In the genomic region with DNA sequence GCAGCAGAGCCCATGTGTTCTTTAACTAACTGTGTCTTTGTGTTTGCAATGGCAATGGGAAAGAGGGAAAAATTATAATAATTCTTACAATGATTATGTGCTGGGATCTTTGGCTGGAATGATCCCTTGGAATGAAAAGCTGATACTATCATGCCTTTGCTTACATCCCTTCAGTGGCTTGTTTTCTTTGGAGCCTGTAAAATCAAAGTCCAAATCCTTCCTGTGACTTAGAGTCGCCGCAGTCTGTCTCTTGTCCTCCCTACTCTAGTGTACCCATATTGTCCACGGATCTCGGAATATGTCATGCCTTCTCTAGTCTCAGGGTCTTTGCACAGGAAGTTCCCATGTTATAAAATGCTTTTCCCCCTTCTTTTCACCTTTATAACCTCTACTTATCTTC, we compare ENCODE assay signal across 2 cellular contexts.
A peak's percentile ranks its signal among the peaks of the same experiment; 100 is the strongest.
TF ChIP-seq lines count a peak whose summit lies in the region.

No MANE protein-coding gene starts in this region.

TF ChIP-seq in liver, 16 proteins besides CTCF, POLR2A, EP300 and RAD21 (continued from another document):
- TF ChIP-seq ZBTB33 (IDR thresholded peaks at IDR 0.05) (no peak), REST (IDR thresholded peaks at IDR 0.05) (no peak), GABPA (IDR thresholded peaks at IDR 0.05 in 1 of 2, conservative IDR thresholded peaks at IDR 0.05 in 1 of 2) (no peak), FOXA1 (IDR thresholded peaks at IDR 0.05) (no peak), TAF1 (conservative IDR thresholded peaks at IDR 0.05) (no peak), NR2F2 (IDR thresholded peaks at IDR 0.05) (no peak), HNF4G (IDR thresholded peaks at IDR 0.05) (peak; percentile 33), HNF4A (conservative IDR thresholded peaks at IDR 0.05) (peak; percentile 24 to 61), EGR1 (IDR thresholded peaks at IDR 0.05; ENCODE audit: low read depth in 2 of 2) (no peak), ATF3 (IDR thresholded peaks at IDR 0.05) (no peak)

TF ChIP-seq in HepG2, 621 proteins besides CTCF, POLR2A, EP300 and RAD21 (continued from another document):
- TF ChIP-seq, protein P1, sequence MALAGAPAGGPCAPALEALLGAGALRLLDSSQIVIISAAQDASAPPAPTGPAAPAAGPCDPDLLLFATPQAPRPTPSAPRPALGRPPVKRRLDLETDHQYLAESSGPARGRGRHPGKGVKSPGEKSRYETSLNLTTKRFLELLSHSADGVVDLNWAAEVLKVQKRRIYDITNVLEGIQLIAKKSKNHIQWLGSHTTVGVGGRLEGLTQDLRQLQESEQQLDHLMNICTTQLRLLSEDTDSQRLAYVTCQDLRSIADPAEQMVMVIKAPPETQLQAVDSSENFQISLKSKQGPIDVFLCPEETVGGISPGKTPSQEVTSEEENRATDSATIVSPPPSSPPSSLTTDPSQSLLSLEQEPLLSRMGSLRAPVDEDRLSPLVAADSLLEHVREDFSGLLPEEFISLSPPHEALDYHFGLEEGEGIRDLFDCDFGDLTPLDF (CRISPR knock-in tag; IDR thresholded peaks at IDR 0.05) = no peak
- no peak for TF ChIP-seq MYC (CRISPR knock-in tag; IDR thresholded peaks at IDR 0.05; ENCODE audit: borderline replicate concordance)
- TF ChIP-seq ZNF121 (CRISPR knock-in tag; IDR thresholded peaks at IDR 0.05) = no peak
- no peak for TF ChIP-seq TRIM24 (CRISPR knock-in tag; IDR thresholded peaks at IDR 0.05)
- TF ChIP-seq, protein P2, sequence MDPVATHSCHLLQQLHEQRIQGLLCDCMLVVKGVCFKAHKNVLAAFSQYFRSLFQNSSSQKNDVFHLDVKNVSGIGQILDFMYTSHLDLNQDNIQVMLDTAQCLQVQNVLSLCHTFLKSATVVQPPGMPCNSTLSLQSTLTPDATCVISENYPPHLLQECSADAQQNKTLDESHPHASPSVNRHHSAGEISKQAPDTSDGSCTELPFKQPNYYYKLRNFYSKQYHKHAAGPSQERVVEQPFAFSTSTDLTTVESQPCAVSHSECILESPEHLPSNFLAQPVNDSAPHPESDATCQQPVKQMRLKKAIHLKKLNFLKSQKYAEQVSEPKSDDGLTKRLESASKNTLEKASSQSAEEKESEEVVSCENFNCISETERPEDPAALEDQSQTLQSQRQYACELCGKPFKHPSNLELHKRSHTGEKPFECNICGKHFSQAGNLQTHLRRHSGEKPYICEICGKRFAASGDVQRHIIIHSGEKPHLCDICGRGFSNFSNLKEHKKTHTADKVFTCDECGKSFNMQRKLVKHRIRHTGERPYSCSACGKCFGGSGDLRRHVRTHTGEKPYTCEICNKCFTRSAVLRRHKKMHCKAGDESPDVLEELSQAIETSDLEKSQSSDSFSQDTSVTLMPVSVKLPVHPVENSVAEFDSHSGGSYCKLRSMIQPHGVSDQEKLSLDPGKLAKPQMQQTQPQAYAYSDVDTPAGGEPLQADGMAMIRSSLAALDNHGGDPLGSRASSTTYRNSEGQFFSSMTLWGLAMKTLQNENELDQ (CRISPR knock-in tag; IDR thresholded peaks at IDR 0.05; ENCODE audit: borderline replicate concordance) = no peak
- TF ChIP-seq CHD2 (IDR thresholded peaks at IDR 0.05; ENCODE audit: low read depth, low read length) = no peak
- no peak for TF ChIP-seq ZUFSP (CRISPR knock-in tag; IDR thresholded peaks at IDR 0.05; ENCODE audit: borderline replicate concordance)
- no peak for TF ChIP-seq ATF5 (CRISPR knock-in tag; IDR thresholded peaks at IDR 0.05; ENCODE audit: low read depth)
- TF ChIP-seq FOXO1 (CRISPR knock-in tag; IDR thresholded peaks at IDR 0.05) = no peak
- TF ChIP-seq KDM5B (CRISPR knock-in tag; IDR thresholded peaks at IDR 0.05; ENCODE audit: borderline replicate concordance) = no peak
- no peak for TF ChIP-seq AGO1 (IDR thresholded peaks at IDR 0.05; ENCODE audit: low read depth, low read length, poor library complexity, severe bottlenecking)
- TF ChIP-seq ZNF33B (CRISPR knock-in tag; IDR thresholded peaks at IDR 0.05) = no peak
- no peak for TF ChIP-seq BRD4 (CRISPR knock-in tag; IDR thresholded peaks at IDR 0.05)
- TF ChIP-seq, protein P3, sequence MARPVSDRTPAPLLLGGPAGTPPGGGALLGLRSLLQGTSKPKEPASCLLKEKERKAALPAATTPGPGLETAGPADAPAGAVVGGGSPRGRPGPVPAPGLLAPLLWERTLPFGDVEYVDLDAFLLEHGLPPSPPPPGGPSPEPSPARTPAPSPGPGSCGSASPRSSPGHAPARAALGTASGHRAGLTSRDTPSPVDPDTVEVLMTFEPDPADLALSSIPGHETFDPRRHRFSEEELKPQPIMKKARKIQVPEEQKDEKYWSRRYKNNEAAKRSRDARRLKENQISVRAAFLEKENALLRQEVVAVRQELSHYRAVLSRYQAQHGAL (CRISPR knock-in tag; IDR thresholded peaks at IDR 0.05; ENCODE audit: not compliant biosample characterization) = no peak
- TF ChIP-seq ZNF598 (CRISPR knock-in tag; IDR thresholded peaks at IDR 0.05; ENCODE audit: borderline replicate concordance) = no peak
- TF ChIP-seq ZNF672 (CRISPR knock-in tag; IDR thresholded peaks at IDR 0.05) = no peak
- no peak for TF ChIP-seq AKAP8 (CRISPR knock-in tag; IDR thresholded peaks at IDR 0.05)
TF ChIP-seq in HepG2: peak in this region for 0.
